ENCODE assay signal across 22 cellular contexts in genomic region chr3:141681390-141681780, GRCh38. TPM values are rescaled to one million over a fixed set of nuclear protein-coding genes. Genes with fewer than 3 reads are reported as not detected.
A peak's percentile ranks its signal among the peaks of the same experiment; 100 is the strongest.
DNase-seq lines count a peak whose midpoint lies in the region; ATAC-seq and TF ChIP-seq lines count a peak whose summit lies in the region.
"Had no signal": no experiment of that assay in that cellular context is flagged by ENCODE, and none has a peak within 500 bp of the region (broad histone marks: within the 10 kb centered on the region; RNA-seq: fewer than 3 reads in every experiment).

No MANE protein-coding gene starts in this region.

- no peak overlapping the region; the same call in 1 of the 2 replicates for H2AK5ac ChIP-seq in IMR-90 (ENCODE audit: low read depth, low read length)

- WGBS in IMR-90 (ENCODE audit: extremely low coverage in 2 of 2, insufficient read length in 1 of 2), 2 experiments, result 56% methylated on average over 4 of the region's 4 CpGs; no CpG with 5 or more reads in 1 of the 2 experiments

- ATAC-seq in IMR-90 (ENCODE audit: low read depth), result no peak
- no peak for ATAC-seq in HG03460 (IDR thresholded peaks at IDR 0.05; ENCODE audit: unreplicated experiment)
- ATAC-seq: activated T-cell treated with anti-CD3 and anti-CD28 coated beads, Interleukin-2, amount 50 U/mL, for 4 hours; mucosa of descending colon; T-helper 17 cell had no signal

- no peak overlapping the region for H2AK9ac ChIP-seq in IMR-90 (replicated peaks; ENCODE audit: low read depth, low read length, poor library complexity)

- H3K4me1 Mint-ChIP-seq in mesothelial cell of epicardium, result peaks cover 13% of the 10 kb centered on the region

- no peak overlapping the region for H3K18ac ChIP-seq in IMR-90 (ENCODE audit: low read depth, low read length)

- no peak overlapping the region for H4K91ac ChIP-seq in IMR-90 (ENCODE audit: insufficient read depth, low read depth, low read length)

- no peak overlapping the region for H4K5ac ChIP-seq in IMR-90 (ENCODE audit: low read depth, low read length)

- H3K4me3 ChIP-seq in IMR-90 (ENCODE audit: insufficient read depth, low read depth, low read length), result no peak overlapping the region
- H3K4me3 ChIP-seq in SK-N-MC, result 0 out of 2 replicates have a peak overlapping the region, but pooled peaks have one; percentile 33
- H3K4me3 ChIP-seq: adrenal gland, breast epithelium, mucosa of descending colon, right lobe of liver had no signal

- peaks cover 7% of the 10 kb centered on the region for H3K9me1 ChIP-seq in IMR-90 (ENCODE audit: insufficient read depth, low read length)

- no peak overlapping the region for H2AFZ ChIP-seq in IMR-90 (replicated peaks; ENCODE audit: low read length, poor library complexity)

- no peak for TF ChIP-seq CTCF in IMR-90 (conservative IDR thresholded peaks at IDR 0.05; ENCODE audit: low read depth, low read length)
- TF ChIP-seq CTCF in mesothelial cell of epicardium (IDR thresholded peaks at IDR 0.05; ENCODE audit: unreplicated experiment), result no peak

- H3K27me3 ChIP-seq in IMR-90 (ENCODE audit: control insufficient read depth, insufficient read depth, low read length), result no peaks in the 10 kb centered on the region
- H3K27me3 ChIP-seq: adrenal gland, breast epithelium, right lobe of liver had no signal

- no peak overlapping the region for H2BK5ac ChIP-seq in IMR-90 (ENCODE audit: low read depth, low read length, poor library complexity, severe bottlenecking)

- BruUV-seq in IMR-90 (replicated peaks; lab: Mats Ljungman, UMichigan), result no TSS peak

- no peak overlapping the region for H2BK120ac ChIP-seq in IMR-90 (ENCODE audit: low read depth, low read length)

- no peaks in the 10 kb centered on the region for H3K27me3 Mint-ChIP-seq in mesothelial cell of epicardium (ENCODE audit: low read depth)
- H3K27me3 Mint-ChIP-seq: T-helper 17 cell had no signal

- no peak overlapping the region for H3K56ac ChIP-seq in IMR-90 (ENCODE audit: extremely low read depth, insufficient read depth, low read length)

- peaks cover 4% of the 10 kb centered on the region; the same call in 1 of the 2 replicates for H3K4me1 ChIP-seq in IMR-90 (ENCODE audit: control insufficient read depth, insufficient read depth, low read length)
- H3K4me1 ChIP-seq: breast epithelium had no signal

- H3K36me3 Mint-ChIP-seq in mesothelial cell of epicardium, result no peaks in the 10 kb centered on the region

- no peaks in the 10 kb centered on the region for H4K20me1 ChIP-seq in IMR-90 (ENCODE audit: insufficient read depth, low read length)

- dilution Hi-C loops in IMR-90 (cut with HindIII; ENCODE audit: low sequenced_read_pairs, unreplicated experiment), result no loop called here

- no peak overlapping the region; the same call in 2 of the 3 replicates for H2BK15ac ChIP-seq in IMR-90 (ENCODE audit: low read depth, low read length)

- intact Hi-C loops in IMR-90 (cut with micrococcal nuclease), result no loop called here

- peak overlapping the region; percentile 79 for H3K27ac Mint-ChIP-seq in mesothelial cell of epicardium
- H3K27ac Mint-ChIP-seq: activated CD4-positive, alpha-beta T cell treated with anti-CD3 and anti-CD28 coated beads, Interleukin-2, amount 10 ng/mL, durations not matched to agents 24 days and 14 days; T-helper 17 cell had no signal

- H3K79me1 ChIP-seq in IMR-90 (ENCODE audit: low read depth in 1 of 2, low read length in 2 of 2), result no peaks in the 10 kb centered on the region; a peak in 1 of 4 replicates

- H4K8ac ChIP-seq in IMR-90 (ENCODE audit: low read depth in 2 of 2, low read length in 2 of 2), result 0 out of 4 replicates have a peak overlapping the region, but pooled peaks of 1 of the 2 experiments have one; percentile 18

- H3K9me3 Mint-ChIP-seq in mesothelial cell of epicardium, result peaks cover 9% of the 10 kb centered on the region
- H3K9me3 Mint-ChIP-seq: activated CD4-positive, alpha-beta T cell treated with anti-CD3 and anti-CD28 coated beads, Interleukin-2, amount 10 ng/mL, durations not matched to agents 24 days and 14 days; activated T-cell treated with anti-CD3 and anti-CD28 coated beads, Interleukin-2, amount 50 U/mL, for 4 hours had no signal

- H3K4me2 ChIP-seq in IMR-90 (ENCODE audit: low read depth, low read length), result no peak overlapping the region
- H3K4me2 ChIP-seq: SK-N-SH had no signal

- H3K4ac ChIP-seq in IMR-90 (ENCODE audit: low read depth, low read length), result no peak overlapping the region

- CTCF ChIA-PET in IMR-90 (lab: Yijun Ruan, JAX), result no interaction called here

- POLR2A ChIA-PET in IMR-90 (lab: Charles Lee; ENCODE audit: unreplicated experiment), result no interaction called here

- H3K9me3 ChIP-seq in IMR-90 (ENCODE audit: control insufficient read depth, insufficient read depth, low read length), result no peaks in the 10 kb centered on the region
- no peaks in the 10 kb centered on the region; the same call in 1 of the 2 replicates for H3K9me3 ChIP-seq in SK-N-MC (ENCODE audit: low read depth, low read length)
- H3K9me3 ChIP-seq: adrenal gland, breast epithelium, mucosa of descending colon, right lobe of liver, SK-N-SH had no signal

- H3K9ac ChIP-seq in IMR-90 (ENCODE audit: low read depth, low read length) (no peak overlapping the region), SK-N-MC (ENCODE audit: insufficient read length) (no peak overlapping the region)
- H3K9ac ChIP-seq: SK-N-SH had no signal

- H3K14ac ChIP-seq in IMR-90 (replicated peaks; ENCODE audit: low read depth, low read length), result 0 out of 2 replicates have a peak overlapping the region, but pooled peaks have one; percentile 52

- DNase-seq in DMS79 (lab: John Stamatoyannopoulos, UW) (peak; percentile 36), IMR-90 (no peak), SK-N-MC (ENCODE audit: low read depth, low spot score) (no peak), mesothelial cell of epicardium (ENCODE audit: low spot score in 2 of 2, unreplicated experiment in 2 of 2) (no peak), iPS-NIHi11 (ENCODE audit: low spot score) (no peak), NCI-H187 (lab: John Stamatoyannopoulos, UW) (no peak), SIG-M5 (lab: John Stamatoyannopoulos, UW) (no peak)
- DNase-seq: activated CD4-positive, alpha-beta T cell treated with anti-CD3 and anti-CD28 coated beads, Interleukin-2, amount 10 ng/mL, durations not matched to agents 24 days and 14 days; activated naive CD4-positive, alpha-beta T cell treated with Interleukin-2 at 50 U/mL for 16 hours; activated T-cell treated with anti-CD3 and anti-CD28 coated beads, Interleukin-2, amount 50 U/mL, for 4 hours; effector CD8-positive, alpha-beta T cell; Karpas-422; posterior cingulate gyrus; stimulated activated CD4-positive, alpha-beta T cell treated with anti-CD3 and anti-CD28 coated beads, Interleukin-4, amount 100 ng/mL, for 4 hours; stimulated activated naive CD4-positive, alpha-beta T cell treated with Interleukin-2 at 50 U/mL for 16 hours; T-helper 17 cell had no signal

- H3K36me3 ChIP-seq in IMR-90 (ENCODE audit: control insufficient read depth, insufficient read depth, low read length), result no peaks in the 10 kb centered on the region
- H3K36me3 ChIP-seq in SK-N-MC (ENCODE audit: insufficient read depth, low read length), result no peaks in the 10 kb centered on the region
- H3K36me3 ChIP-seq: adrenal gland, breast epithelium, right lobe of liver had no signal

- no peak overlapping the region for H2BK20ac ChIP-seq in IMR-90 (ENCODE audit: low read depth, low read length)

- no peak overlapping the region for H3K4me3 Mint-ChIP-seq in mesothelial cell of epicardium
- H3K4me3 Mint-ChIP-seq: activated CD4-positive, alpha-beta T cell treated with anti-CD3 and anti-CD28 coated beads, Interleukin-2, amount 10 ng/mL, durations not matched to agents 24 days and 14 days; activated T-cell treated with anti-CD3 and anti-CD28 coated beads, Interleukin-2, amount 50 U/mL, for 4 hours; T-helper 17 cell had no signal

- in situ Hi-C loops in IMR-90 (cut with MboI; ENCODE audit: low sequenced_read_pairs), result no loop called here

- TF ChIP-seq RAD21 in IMR-90 (IDR thresholded peaks at IDR 0.05; ENCODE audit: low read length), result no peak

- no peak overlapping the region for H3K23ac ChIP-seq in IMR-90 (ENCODE audit: low read depth, low read length)

- no peak overlapping the region for H3K27ac ChIP-seq in IMR-90 (ENCODE audit: insufficient read depth, low read length)
- H3K27ac ChIP-seq in SK-N-MC, result no peak overlapping the region
- H3K27ac ChIP-seq: adrenal gland, right lobe of liver had no signal

- no peak for TF ChIP-seq POLR2A in IMR-90 (IDR thresholded peaks at IDR 0.05; ENCODE audit: low read depth, low read length)

TF ChIP-seq in IMR-90, 13 proteins besides CTCF, POLR2A, EP300 and RAD21 (continues in another document):
- TF ChIP-seq CEBPB (IDR thresholded peaks at IDR 0.05; ENCODE audit: low read depth, low read length) (no peak), RFX5 (IDR thresholded peaks at IDR 0.05; ENCODE audit: low read depth, low read length) (no peak), MXI1 (IDR thresholded peaks at IDR 0.05; ENCODE audit: borderline replicate concordance, low read depth, low read length) (no peak), BHLHE40 (IDR thresholded peaks at IDR 0.05; ENCODE audit: low read depth, low read length) (no peak), RCOR1 (IDR thresholded peaks at IDR 0.05; ENCODE audit: insufficient replicate concordance, low read length) (no peak), SMC3 (IDR thresholded peaks at IDR 0.05; ENCODE audit: low read depth, low read length) (no peak), ELK1 (IDR thresholded peaks at IDR 0.05; ENCODE audit: borderline replicate concordance, low read depth, low read length) (no peak), MAZ (IDR thresholded peaks at IDR 0.05; ENCODE audit: borderline replicate concordance, low read depth, low read length) (no peak), NFE2L2 (IDR thresholded peaks at IDR 0.05; ENCODE audit: low read depth, low read length) (no peak), MAFK (IDR thresholded peaks at IDR 0.05; ENCODE audit: low read depth, low read length) (no peak), FOS (IDR thresholded peaks at IDR 0.05; ENCODE audit: low read depth, low read length) (no peak)

RNA-seq across cellular contexts. Expression of gene RNF7, which starts 56.7 kb away (rescaled TPM):
- total RNA-seq in IMR-90 (2012; rRNA removed), result 111 and 149 TPM in 2 replicates
- 70.5 and 98.7 TPM in 2 replicates for polyA plus RNA-seq in IMR-90 (2012; rRNA removed)
- 119 and 155 TPM in 2 replicates for polyA plus RNA-seq in IMR-90 (2012; cell fraction: cytosol; rRNA removed)
- polyA plus RNA-seq in IMR-90 (2012; cell fraction: nucleus; rRNA removed; ENCODE audit: low replicate concordance), result 33.0 and 66.1 TPM in 2 replicates
- 94.3 to 100 TPM (median 95.6 TPM) in 3 replicates for total RNA-seq in mesothelial cell of epicardium
